ENCODE assay signal across 1 cellular context in the genomic region with DNA sequence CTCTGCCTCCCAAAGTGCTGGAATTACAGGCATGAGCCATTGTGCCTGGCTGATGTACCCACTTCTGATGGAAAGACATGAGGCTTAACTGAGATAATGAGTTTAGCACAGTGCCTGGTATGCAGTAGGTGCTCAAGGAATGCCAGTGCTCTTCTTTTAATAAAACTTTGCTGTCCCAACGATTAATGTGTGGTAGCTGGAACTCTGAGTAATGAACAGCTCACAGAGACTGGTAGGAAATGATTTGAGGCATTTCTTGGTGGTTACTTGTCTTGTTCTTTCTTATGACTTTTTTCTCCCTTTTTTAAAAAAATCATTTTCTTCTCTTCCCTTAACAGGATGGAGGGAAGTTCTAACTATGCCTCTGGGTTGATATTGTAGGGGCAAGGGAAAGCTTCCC.
TF ChIP-seq lines count a peak whose summit lies in the region.

No MANE protein-coding gene starts in this region.

TF ChIP-seq in H1, 55 proteins besides CTCF, POLR2A, EP300 and RAD21:
- TF ChIP-seq SP4 (IDR thresholded peaks at IDR 0.05; ENCODE audit: low read length), result no peak
- no peak for TF ChIP-seq CTBP2 (IDR thresholded peaks at IDR 0.05; ENCODE audit: borderline replicate concordance, insufficient read depth, insufficient read length, low read length)
- no peak for TF ChIP-seq ASH2L (IDR thresholded peaks at IDR 0.05; ENCODE audit: low read length)
- no peak for TF ChIP-seq SRF (IDR thresholded peaks at IDR 0.05; ENCODE audit: low read depth, low read length)
- TF ChIP-seq CEBPB (IDR thresholded peaks at IDR 0.05; ENCODE audit: low read depth, low read length), result no peak
- no peak for TF ChIP-seq MAFK (IDR thresholded peaks at IDR 0.05; ENCODE audit: low read depth, low read length)
- TF ChIP-seq TEAD4 (IDR thresholded peaks at IDR 0.05; ENCODE audit: low read depth, low read length), result no peak
- TF ChIP-seq PHF8 (conservative IDR thresholded peaks at IDR 0.05; ENCODE audit: low read depth, low read length), result no peak
- no peak for TF ChIP-seq KDM1A (IDR thresholded peaks at IDR 0.05; ENCODE audit: borderline replicate concordance, low read length)
- TF ChIP-seq, protein P1, sequence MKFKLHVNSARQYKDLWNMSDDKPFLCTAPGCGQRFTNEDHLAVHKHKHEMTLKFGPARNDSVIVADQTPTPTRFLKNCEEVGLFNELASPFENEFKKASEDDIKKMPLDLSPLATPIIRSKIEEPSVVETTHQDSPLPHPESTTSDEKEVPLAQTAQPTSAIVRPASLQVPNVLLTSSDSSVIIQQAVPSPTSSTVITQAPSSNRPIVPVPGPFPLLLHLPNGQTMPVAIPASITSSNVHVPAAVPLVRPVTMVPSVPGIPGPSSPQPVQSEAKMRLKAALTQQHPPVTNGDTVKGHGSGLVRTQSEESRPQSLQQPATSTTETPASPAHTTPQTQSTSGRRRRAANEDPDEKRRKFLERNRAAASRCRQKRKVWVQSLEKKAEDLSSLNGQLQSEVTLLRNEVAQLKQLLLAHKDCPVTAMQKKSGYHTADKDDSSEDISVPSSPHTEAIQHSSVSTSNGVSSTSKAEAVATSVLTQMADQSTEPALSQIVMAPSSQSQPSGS (IDR thresholded peaks at IDR 0.05; ENCODE audit: low read length), result no peak
- TF ChIP-seq JUND (IDR thresholded peaks at IDR 0.05; ENCODE audit: low read length), result no peak
- TF ChIP-seq SUZ12 (IDR thresholded peaks at IDR 0.05; ENCODE audit: low read length), result no peak
- no peak for TF ChIP-seq CBX8 (IDR thresholded peaks at IDR 0.05; ENCODE audit: borderline replicate concordance, low read depth, low read length)
- TF ChIP-seq POLR2AphosphoS5 (IDR thresholded peaks at IDR 0.05; ENCODE audit: low read depth, low read length), result no peak
- TF ChIP-seq BRCA1 (IDR thresholded peaks at IDR 0.05; ENCODE audit: low read depth, low read length), result no peak
TF ChIP-seq in H1: peak in this region for 0.
